In the genomic region with DNA sequence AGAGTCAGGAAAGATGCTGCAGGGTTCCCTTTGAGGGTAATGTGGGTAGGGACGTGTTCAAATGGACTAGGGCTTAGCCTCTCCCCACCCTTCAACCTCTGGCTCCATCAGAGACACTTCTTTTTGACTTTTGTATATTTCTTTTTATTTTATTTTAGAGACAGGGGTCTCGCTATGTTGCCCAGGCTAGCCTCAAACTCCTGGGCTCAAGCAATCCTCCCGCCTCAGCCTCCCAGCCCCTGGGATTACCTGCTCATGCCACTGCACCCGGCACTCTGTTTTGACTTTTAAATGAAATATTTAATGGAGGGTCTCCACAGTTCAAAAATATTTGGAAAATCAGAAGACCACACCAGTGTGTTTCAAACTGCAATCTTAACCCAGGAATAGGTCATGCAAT, we compare ENCODE assay signal across 9 cellular contexts. TPM values are rescaled to one million over a fixed set of nuclear protein-coding genes. Genes with fewer than 3 reads are reported as not detected.
"Had no signal": no experiment of that assay in that cellular context is flagged by ENCODE, and none has a peak within 500 bp of the region (broad histone marks: within the 10 kb centered on the region; RNA-seq: fewer than 3 reads in every experiment).

No MANE protein-coding gene starts in this region.

- DNase-seq: IMR-90, Karpas-422, KBM-7, KG1 had no signal

- H3K4me2 ChIP-seq: KMS-11 had no signal

- H3K9ac ChIP-seq: KMS-11 had no signal

- H3K27ac ChIP-seq: HL-60, KMS-11 had no signal

RNA-seq across cellular contexts. Expression of gene HNF4A, which starts 8.6 kb away (rescaled TPM):
- total RNA-seq: IMR-90 had no signal
- polyA plus RNA-seq: IgD-negative memory B cell, IMR-90 had no signal

RNA-seq across cellular contexts. Expression of gene R3HDML, which starts 27.2 kb away (rescaled TPM):
- total RNA-seq: HT-29, HT1080, IMR-90 had no signal
- polyA plus RNA-seq: IgD-negative memory B cell, IMR-90 had no signal
